ENCODE assay signal across 1 cellular context in the genomic region with DNA sequence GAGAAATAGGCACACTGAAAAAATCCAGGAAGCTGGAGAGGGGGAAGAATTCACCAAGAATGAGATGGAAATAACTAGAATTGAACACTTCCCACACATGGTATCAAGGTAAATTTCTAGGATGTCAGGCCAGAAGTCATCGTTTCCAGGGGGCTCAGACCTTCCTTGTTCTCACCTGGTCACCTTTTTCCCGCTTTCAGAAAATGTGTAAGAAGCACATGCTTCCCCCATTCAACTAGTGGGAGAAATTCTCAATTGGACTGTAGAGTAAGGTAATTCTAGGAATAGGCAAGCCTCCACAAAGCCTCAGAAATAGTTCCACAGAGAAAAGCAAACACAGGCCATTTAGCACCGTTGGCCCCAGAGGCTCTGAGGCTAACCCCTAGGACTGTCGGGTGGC.
TF ChIP-seq lines count a peak whose summit lies in the region.

No MANE protein-coding gene starts in this region.

TF ChIP-seq in HepG2, 621 proteins besides CTCF, POLR2A, EP300 and RAD21:
- 0 out of 2 replicates have a peak, but pooled peaks have one; percentile 10 for TF ChIP-seq MIER3 (CRISPR knock-in tag; IDR thresholded peaks at IDR 0.05; ENCODE audit: borderline replicate concordance)
- TF ChIP-seq, protein P1, sequence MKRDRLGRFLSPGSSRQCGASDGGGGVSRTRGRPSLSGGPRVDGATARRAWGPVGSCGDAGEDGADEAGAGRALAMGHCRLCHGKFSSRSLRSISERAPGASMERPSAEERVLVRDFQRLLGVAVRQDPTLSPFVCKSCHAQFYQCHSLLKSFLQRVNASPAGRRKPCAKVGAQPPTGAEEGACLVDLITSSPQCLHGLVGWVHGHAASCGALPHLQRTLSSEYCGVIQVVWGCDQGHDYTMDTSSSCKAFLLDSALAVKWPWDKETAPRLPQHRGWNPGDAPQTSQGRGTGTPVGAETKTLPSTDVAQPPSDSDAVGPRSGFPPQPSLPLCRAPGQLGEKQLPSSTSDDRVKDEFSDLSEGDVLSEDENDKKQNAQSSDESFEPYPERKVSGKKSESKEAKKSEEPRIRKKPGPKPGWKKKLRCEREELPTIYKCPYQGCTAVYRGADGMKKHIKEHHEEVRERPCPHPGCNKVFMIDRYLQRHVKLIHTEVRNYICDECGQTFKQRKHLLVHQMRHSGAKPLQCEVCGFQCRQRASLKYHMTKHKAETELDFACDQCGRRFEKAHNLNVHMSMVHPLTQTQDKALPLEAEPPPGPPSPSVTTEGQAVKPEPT (CRISPR knock-in tag; IDR thresholded peaks at IDR 0.05; ENCODE audit: low read depth): 0 out of 2 replicates have a peak, but pooled peaks have one; percentile 11
- TF ChIP-seq SYNCRIP (IDR thresholded peaks at IDR 0.05; ENCODE audit: insufficient read depth, low read depth, low read length): no peak
- 0 out of 2 replicates have a peak, but pooled peaks have one; percentile 21 for TF ChIP-seq ZSCAN31 (CRISPR knock-in tag; IDR thresholded peaks at IDR 0.05; ENCODE audit: low read depth)
- no peak for TF ChIP-seq MAZ (IDR thresholded peaks at IDR 0.05; ENCODE audit: borderline replicate concordance, low read depth, low read length)
- peak; percentile 5; the same call in 1 of the 2 replicates for TF ChIP-seq MAZ (CRISPR knock-in tag; IDR thresholded peaks at IDR 0.05; ENCODE audit: low read depth)
